ENCODE assay signal across 11 cellular contexts in the genomic region with DNA sequence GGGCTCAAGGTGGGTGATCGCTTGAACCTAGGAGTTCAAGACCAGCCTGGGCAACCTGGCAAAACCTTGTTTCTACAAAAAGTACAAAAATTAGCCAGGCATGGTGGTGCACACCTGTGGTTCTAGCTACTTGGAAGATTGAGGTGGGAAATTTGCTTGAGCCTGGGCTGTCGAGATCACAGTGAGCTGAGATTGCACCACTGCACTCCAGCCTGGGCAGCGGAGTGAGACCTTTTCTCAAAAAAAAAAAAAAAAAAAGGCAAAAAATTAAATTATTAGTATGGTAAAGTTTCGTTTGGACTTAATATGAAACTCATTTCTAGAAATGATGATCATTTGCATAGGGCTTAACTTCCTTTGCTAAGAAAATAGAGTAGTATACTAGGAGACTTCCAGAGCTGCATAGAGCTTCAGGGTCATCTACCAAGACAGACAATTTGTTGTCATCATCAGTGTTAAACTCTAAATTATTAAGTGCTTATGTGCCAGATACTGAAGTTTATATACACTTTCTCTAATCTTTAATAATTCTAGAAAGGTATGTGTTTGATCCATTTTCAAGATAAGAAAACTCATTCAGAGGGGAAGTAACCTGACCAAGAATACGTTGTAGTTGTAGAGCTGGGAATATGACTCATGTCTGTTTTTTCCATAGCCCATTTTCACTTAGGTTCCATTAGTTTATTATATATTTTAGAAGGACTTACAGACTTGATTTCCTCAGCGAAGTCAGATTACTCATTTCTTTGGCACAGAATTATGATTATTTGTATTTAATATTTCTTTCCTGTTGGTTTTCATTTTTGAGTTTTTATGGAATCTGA.
DNase-seq lines count a peak whose midpoint lies in the region; ATAC-seq, FAIRE-seq and TF ChIP-seq lines count a peak whose summit lies in the region.
"Had no signal": no experiment of that assay in that cellular context is flagged by ENCODE, and none has a peak within 500 bp of the region (broad histone marks: within the 10 kb centered on the region; RNA-seq: fewer than 3 reads in every experiment).

No MANE protein-coding gene starts in this region.

- no peak for TF ChIP-seq POLR2A in endothelial cell of umbilical vein (IDR thresholded peaks at IDR 0.05; ENCODE audit: low read depth, low read length)

- no peak for FAIRE-seq in endothelial cell of umbilical vein (lab: Jason Lieb, UNC)

- no peak overlapping the region for H3K4me3 ChIP-seq in endothelial cell of umbilical vein (replicated peaks in 1 of 3; ENCODE audit: insufficient read depth in 1 of 3, low read depth in 1 of 3, low read length in 3 of 3)
- H3K4me3 ChIP-seq: HAP-1 had no signal

- intact Hi-C loops in endothelial cell of umbilical vein (cut with micrococcal nuclease): no loop called here

- H3K4me2 ChIP-seq in endothelial cell of umbilical vein (ENCODE audit: insufficient read depth, low read length) (no peak overlapping the region), H9 (ENCODE audit: insufficient read depth, insufficient read length, low read length) (no peak overlapping the region)

- H3K4me1 ChIP-seq in endothelial cell of umbilical vein (ENCODE audit: control insufficient read depth, extremely low read depth, insufficient read depth, low read length) (peaks cover 7% of the 10 kb centered on the region), H9 (ENCODE audit: insufficient read depth, low read length) (no peaks in the 10 kb centered on the region)

- dilution Hi-C loops in endothelial cell of umbilical vein (cut with MboI; ENCODE audit: extremely low pct_ligation_motif_present, low sequenced_read_pairs): no loop called here

- H3K36me3 ChIP-seq in endothelial cell of umbilical vein (ENCODE audit: control insufficient read depth in 2 of 2, extremely low read depth in 1 of 2, insufficient read depth in 2 of 2, low read length in 2 of 2): no peaks in the 10 kb centered on the region
- H3K36me3 ChIP-seq: HAP-1 had no signal

- H2AFZ ChIP-seq in endothelial cell of umbilical vein (ENCODE audit: low read depth, low read length) (no peak overlapping the region), H9 (ENCODE audit: low read length) (no peak overlapping the region)

- H3K4me3 Mint-ChIP-seq in H9: no peak overlapping the region
- H3K4me3 Mint-ChIP-seq: T-helper 1 cell treated with Interleukin-12 subunit alpha and Interleukin-12 subunit beta and Interleukin-4 antibody, amounts not matched to agents 30 μg/mL and 1 μg/mL, for 36 hours had no signal

- no peak overlapping the region for H3K14ac ChIP-seq in H9 (ENCODE audit: insufficient read depth, low read length)

- no peak overlapping the region for H3K27ac ChIP-seq in endothelial cell of umbilical vein (ENCODE audit: insufficient read depth, low read depth, low read length)
- H3K27ac ChIP-seq in H9 (ENCODE audit: insufficient read length, low read depth, low read length): no peak overlapping the region

- no peak overlapping the region for H4K91ac ChIP-seq in H9 (ENCODE audit: insufficient read length, low read depth, low read length)

- no peak overlapping the region for H2BK5ac ChIP-seq in H9 (ENCODE audit: insufficient read length, low read length)

- no peak overlapping the region for H3T11ph ChIP-seq in H9 (ENCODE audit: low read length)

- ATAC-seq in GM18861 (IDR thresholded peaks at IDR 0.05; ENCODE audit: unreplicated experiment) (peak; percentile 82), GM21390 (IDR thresholded peaks at IDR 0.05; ENCODE audit: unreplicated experiment) (peak; percentile 79), HG03103 (IDR thresholded peaks at IDR 0.05; ENCODE audit: low read depth, unreplicated experiment) (peak; percentile 54)

- DNase-seq in endothelial cell of umbilical vein (ENCODE audit: low read depth, low spot score) (no peak), H9 (no peak), GOT3 (lab: John Stamatoyannopoulos, UW) (no peak), activated T-cell treated with anti-CD3 and anti-CD28 coated beads for 4 hours (no peak)
- DNase-seq: dermis blood vessel endothelial cell, NCI-H2227 treated with DMSO at 0.1 percent for 48 hours had no signal

- POLR2A ChIA-PET in endothelial cell of umbilical vein (lab: Charles Lee): no interaction called here

- no peak overlapping the region for H2BK12ac ChIP-seq in H9 (ENCODE audit: insufficient read length, low read depth, low read length)

- no peaks in the 10 kb centered on the region for H3K36me3 Mint-ChIP-seq in H9 (ENCODE audit: insufficient read depth in 1 of 3, low read depth in 3 of 3)

- H3K27ac Mint-ChIP-seq in H9: no peak overlapping the region
- H3K27ac Mint-ChIP-seq: T-helper 1 cell treated with Interleukin-12 subunit alpha and Interleukin-12 subunit beta and Interleukin-4 antibody, amounts not matched to agents 30 μg/mL and 1 μg/mL, for 36 hours had no signal

- H3K79me1 ChIP-seq in H9 (ENCODE audit: insufficient read depth, low read depth, low read length, poor library complexity, severe bottlenecking): no peaks in the 10 kb centered on the region

- no peak overlapping the region for H3K56ac ChIP-seq in H9 (ENCODE audit: insufficient read length, low read depth, low read length)

- no peak overlapping the region for H2BK120ac ChIP-seq in H9 (ENCODE audit: low read depth, low read length, poor library complexity, severe bottlenecking)

- H3K4ac ChIP-seq in H9 (ENCODE audit: low read depth, low read length): no peak overlapping the region

- BruUV-seq in endothelial cell of umbilical vein (replicated peaks; lab: Mats Ljungman, UMichigan): no TSS peak

- H3K9me1 ChIP-seq in endothelial cell of umbilical vein (replicated peaks; ENCODE audit: control insufficient read depth, extremely low read depth, insufficient read depth, low read length): no peaks in the 10 kb centered on the region

- no peak overlapping the region for H4K8ac ChIP-seq in H9 (replicated peaks; ENCODE audit: insufficient read length, low read depth, low read length)

- H3K9me3 Mint-ChIP-seq in H9: no peaks in the 10 kb centered on the region
- H3K9me3 Mint-ChIP-seq: T-helper 1 cell treated with Interleukin-12 subunit alpha and Interleukin-12 subunit beta and Interleukin-4 antibody, amounts not matched to agents 30 μg/mL and 1 μg/mL, for 36 hours had no signal

- H3K27me3 Mint-ChIP-seq in H9 (ENCODE audit: low read depth): no peaks in the 10 kb centered on the region

- H3K23me2 ChIP-seq in H9 (ENCODE audit: insufficient read length, low read depth, low read length, poor library complexity, severe bottlenecking): no peaks in the 10 kb centered on the region

- no CpG with 5 or more reads among the region's 6 CpGs for WGBS in H9 (ENCODE audit: extremely low coverage, insufficient read length, low lambda C conversion rate)

- H3K9me3 ChIP-seq in endothelial cell of umbilical vein (replicated peaks; ENCODE audit: control insufficient read depth, insufficient read depth, low read length): no peaks in the 10 kb centered on the region
- H3K9me3 ChIP-seq in H9 (ENCODE audit: control insufficient read depth, low read depth, low read length): no peaks in the 10 kb centered on the region
- H3K9me3 ChIP-seq: HAP-1 had no signal

- H3K9ac ChIP-seq in endothelial cell of umbilical vein (replicated peaks; ENCODE audit: extremely low read depth, insufficient read depth, low read length) (no peak overlapping the region), H9 (ENCODE audit: extremely low read depth, insufficient read length, low read length) (no peak overlapping the region)

- no peak overlapping the region for H3K23ac ChIP-seq in H9 (ENCODE audit: insufficient read length, low read depth, low read length)

- H3K4me1 Mint-ChIP-seq in H9: peaks cover 3 to 4% of the 10 kb centered on the region in 2 experiments

- H4K20me1 ChIP-seq in endothelial cell of umbilical vein (replicated peaks; ENCODE audit: control insufficient read depth, extremely low read depth, insufficient read depth, low read length) (no peaks in the 10 kb centered on the region), H9 (ENCODE audit: control insufficient read depth, insufficient read depth, insufficient read length) (no peaks in the 10 kb centered on the region)

- H2BK20ac ChIP-seq in H9 (ENCODE audit: low read depth, low read length, poor library complexity, severe bottlenecking): no peak overlapping the region

- no peak overlapping the region for H2BK15ac ChIP-seq in H9 (ENCODE audit: low read depth, low read length)

- H3K27me3 ChIP-seq in endothelial cell of umbilical vein (ENCODE audit: control insufficient read depth in 2 of 2, insufficient read depth in 2 of 2, low read length in 2 of 2) (peaks cover 3 to 4% of the 10 kb centered on the region in 2 experiments), H9 (ENCODE audit: insufficient read depth, low read length) (no peaks in the 10 kb centered on the region)

- no peak overlapping the region for H2AK5ac ChIP-seq in H9 (ENCODE audit: insufficient read length, low read length)

- no peak overlapping the region for H3K18ac ChIP-seq in H9 (ENCODE audit: insufficient read length, low read depth, low read length)

- no peak overlapping the region for H4K5ac ChIP-seq in H9 (ENCODE audit: insufficient read length, low read depth, low read length)

- CTCF ChIA-PET in endothelial cell of umbilical vein (lab: Charles Lee): no interaction called here

- TF ChIP-seq CTCF in endothelial cell of umbilical vein (IDR thresholded peaks at IDR 0.05; ENCODE audit: extremely low read depth in 1 of 2, insufficient read depth in 1 of 2, low read depth in 1 of 2, low read length in 2 of 2): no peak
- TF ChIP-seq CTCF in H9 (conservative IDR thresholded peaks at IDR 0.05): no peak

- no peaks in the 10 kb centered on the region for H3K79me2 ChIP-seq in endothelial cell of umbilical vein (ENCODE audit: control insufficient read depth, insufficient read depth, low read length)
- H3K79me2 ChIP-seq in H9 (ENCODE audit: insufficient read depth, low read length): no peaks in the 10 kb centered on the region

TF ChIP-seq in endothelial cell of umbilical vein, 7 proteins besides CTCF, POLR2A, EP300 and RAD21:
- no peak for TF ChIP-seq MYC (IDR thresholded peaks at IDR 0.05; ENCODE audit: low read depth, low read length)
- peak; percentile 56 for TF ChIP-seq FOS (IDR thresholded peaks at IDR 0.05; ENCODE audit: borderline replicate concordance, insufficient read depth, low read length)
